ENCODE assay signal across 1 cellular context in the genomic region with DNA sequence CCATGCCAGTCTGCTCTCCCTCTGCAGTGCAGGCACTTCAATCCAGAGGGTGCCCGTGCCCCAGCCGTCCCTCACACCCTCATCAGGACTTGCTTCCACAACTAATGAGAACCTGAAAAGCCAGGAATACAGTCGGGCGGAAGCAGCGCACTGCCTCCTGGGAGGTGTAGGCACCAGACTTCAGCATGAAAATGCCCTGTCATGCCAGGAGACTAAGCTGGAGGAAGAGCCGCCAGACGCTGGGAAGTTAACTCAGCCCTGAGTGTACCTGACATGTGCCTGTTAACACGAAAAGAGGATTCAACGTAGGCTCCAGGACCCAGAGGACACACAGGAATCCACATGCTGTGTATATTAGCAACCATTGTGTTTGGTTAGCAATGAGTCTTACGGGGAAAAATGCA.
TF ChIP-seq lines count a peak whose summit lies in the region.

No MANE protein-coding gene starts in this region.

TF ChIP-seq in K562, 482 proteins besides CTCF, POLR2A, EP300 and RAD21:
- TF ChIP-seq, protein P1, sequence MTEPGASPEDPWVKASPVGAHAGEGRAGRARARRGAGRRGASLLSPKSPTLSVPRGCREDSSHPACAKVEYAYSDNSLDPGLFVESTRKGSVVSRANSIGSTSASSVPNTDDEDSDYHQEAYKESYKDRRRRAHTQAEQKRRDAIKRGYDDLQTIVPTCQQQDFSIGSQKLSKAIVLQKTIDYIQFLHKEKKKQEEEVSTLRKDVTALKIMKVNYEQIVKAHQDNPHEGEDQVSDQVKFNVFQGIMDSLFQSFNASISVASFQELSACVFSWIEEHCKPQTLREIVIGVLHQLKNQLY (CRISPR knock-in tag; conservative IDR thresholded peaks at IDR 0.05): no peak
- TF ChIP-seq NFE2 (IDR thresholded peaks at IDR 0.05; ENCODE audit: low read depth) (peak; percentile 65), GABPA (tag; conservative IDR thresholded peaks at IDR 0.05; ENCODE audit: low read depth) (peak; percentile 64), MIER1 (IDR thresholded peaks at IDR 0.05; ENCODE audit: low read depth) (no peak)
